ENCODE assay signal across 8 cellular contexts in genomic region chr13:85261757-85262346, GRCh38.
A peak's percentile ranks its signal among the peaks of the same experiment; 100 is the strongest.
DNase-seq lines count a peak whose midpoint lies in the region; ATAC-seq and TF ChIP-seq lines count a peak whose summit lies in the region.

No MANE protein-coding gene starts in this region.

- H3K9me3 ChIP-seq in AG04450 (ENCODE audit: control insufficient read depth, insufficient read depth, low read length) (no peaks in the 10 kb centered on the region), fibroblast of lung (ENCODE audit: control insufficient read depth, insufficient read depth, low read depth, low read length) (no peaks in the 10 kb centered on the region)

- CTCF ChIA-PET in AG04450 (lab: Charles Lee) (interaction anchor here (0.6 to 1.0 kb wide), 4 partner anchors 20 to 358 kb away, joined by 3 to 4 read pairs (median 3); no protein-coding TSS in a partner anchor), RWPE1 (lab: Yijun Ruan, JAX) (interaction anchor here (0.6 to 1.0 kb wide), 5 partner anchors 10 to 1618 kb away, joined by 3 to 6 read pairs (median 3); no protein-coding TSS in a partner anchor)

- no peak overlapping the region for H2AFZ ChIP-seq in fibroblast of lung (ENCODE audit: low read length)

- no peak overlapping the region for H3K27ac ChIP-seq in AG04450 (ENCODE audit: low read depth, low read length)
- H3K27ac ChIP-seq in RWPE1: no peak overlapping the region
- H3K27ac ChIP-seq in fibroblast of lung (ENCODE audit: insufficient read depth, low read length): no peak overlapping the region

- H3K4me1 ChIP-seq in fibroblast of lung (ENCODE audit: control insufficient read depth, extremely low read depth, insufficient read depth, low read length): no peaks in the 10 kb centered on the region

- H3K4me3 ChIP-seq in AG04450 (ENCODE audit: low read depth, low read length): no peak overlapping the region
- no peak overlapping the region for H3K4me3 ChIP-seq in fibroblast of lung (replicated peaks in 1 of 4; ENCODE audit: control extremely low read depth in 1 of 4, insufficient read depth in 1 of 4, low read depth in 3 of 4, low read length in 4 of 4)

- no peaks in the 10 kb centered on the region for H3K36me3 ChIP-seq in fibroblast of lung (ENCODE audit: control insufficient read depth, insufficient read depth, low read length)

- no peaks in the 10 kb centered on the region for H3K79me2 ChIP-seq in fibroblast of lung (ENCODE audit: control insufficient read depth, insufficient read depth, low read length)

- H3K4me2 ChIP-seq in fibroblast of lung (ENCODE audit: extremely low read depth, insufficient read depth, low read length): no peak overlapping the region

- no peak for DNase-seq in AG04450 (ENCODE audit: low read depth, low spot score)
- DNase-seq in RWPE1 (ENCODE audit: low spot score): peak; percentile 22
- peak in 1 of 2 donors; percentile 39 for DNase-seq in fibroblast of lung (ENCODE audit: low read depth in 2 of 2)
- no peak for DNase-seq in GOT3 (lab: John Stamatoyannopoulos, UW)
- no peak for DNase-seq in NCI-H1694 (lab: John Stamatoyannopoulos, UW)

- H3K9ac ChIP-seq in fibroblast of lung (ENCODE audit: insufficient read depth, low read length): no peak overlapping the region

- POLR2A ChIA-PET in AG04450 (lab: Yijun Ruan, JAX) (no interaction called here), RWPE1 (lab: Yijun Ruan, JAX; ENCODE audit: low non-redundant PET) (no interaction called here)

- H3K27me3 ChIP-seq in AG04450 (ENCODE audit: control insufficient read depth, insufficient read depth, low read length): no peaks in the 10 kb centered on the region
- H3K27me3 ChIP-seq in fibroblast of lung (ENCODE audit: control insufficient read depth, insufficient read depth, low read length): no peaks in the 10 kb centered on the region

- no peaks in the 10 kb centered on the region for H4K20me1 ChIP-seq in fibroblast of lung (ENCODE audit: control insufficient read depth, extremely low read depth, insufficient read depth, low read length)

- peak; percentile 47 for ATAC-seq in HG02610 (IDR thresholded peaks at IDR 0.05; ENCODE audit: unreplicated experiment)
- no peak for ATAC-seq in HG02884 (IDR thresholded peaks at IDR 0.05; ENCODE audit: unreplicated experiment)
- ATAC-seq in HG03520 (IDR thresholded peaks at IDR 0.05; ENCODE audit: unreplicated experiment): no peak

- TF ChIP-seq CTCF in AG04450 (IDR thresholded peaks at IDR 0.05; ENCODE audit: low read depth, low read length) (peak; percentile 65), RWPE1 (conservative IDR thresholded peaks at IDR 0.05; ENCODE audit: low read depth) (peak; percentile 57), fibroblast of lung (conservative IDR thresholded peaks at IDR 0.05 in 1 of 2, IDR thresholded peaks at IDR 0.05 in 1 of 2; ENCODE audit: low read depth in 1 of 2, low read length in 2 of 2) (peak; percentile 3 to 59)
